1 cellular context compared by ENCODE assay signal in the genomic region with DNA sequence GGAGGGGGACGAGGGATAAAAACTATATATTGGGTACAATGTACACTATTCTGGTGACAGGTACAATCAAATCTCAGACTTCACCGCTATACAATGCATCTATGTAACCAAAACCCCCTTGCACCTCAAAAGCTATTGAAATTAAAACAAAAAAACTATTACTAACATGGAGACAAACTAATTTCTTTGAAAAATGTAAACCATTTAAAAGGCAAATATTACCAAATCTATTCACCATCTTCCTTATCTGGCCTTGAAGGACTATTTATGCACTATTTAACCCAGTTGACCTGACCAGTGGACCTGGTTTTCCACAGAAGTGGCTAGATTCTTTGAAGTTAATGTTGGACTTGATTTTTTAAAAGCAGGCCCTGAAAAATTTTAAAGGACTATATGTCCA.
TF ChIP-seq lines count a peak whose summit lies in the region.

No MANE protein-coding gene starts in this region.

TF ChIP-seq in HepG2, 621 proteins besides CTCF, POLR2A, EP300 and RAD21 (continued from another document and continues in another):
- TF ChIP-seq, protein P1, sequence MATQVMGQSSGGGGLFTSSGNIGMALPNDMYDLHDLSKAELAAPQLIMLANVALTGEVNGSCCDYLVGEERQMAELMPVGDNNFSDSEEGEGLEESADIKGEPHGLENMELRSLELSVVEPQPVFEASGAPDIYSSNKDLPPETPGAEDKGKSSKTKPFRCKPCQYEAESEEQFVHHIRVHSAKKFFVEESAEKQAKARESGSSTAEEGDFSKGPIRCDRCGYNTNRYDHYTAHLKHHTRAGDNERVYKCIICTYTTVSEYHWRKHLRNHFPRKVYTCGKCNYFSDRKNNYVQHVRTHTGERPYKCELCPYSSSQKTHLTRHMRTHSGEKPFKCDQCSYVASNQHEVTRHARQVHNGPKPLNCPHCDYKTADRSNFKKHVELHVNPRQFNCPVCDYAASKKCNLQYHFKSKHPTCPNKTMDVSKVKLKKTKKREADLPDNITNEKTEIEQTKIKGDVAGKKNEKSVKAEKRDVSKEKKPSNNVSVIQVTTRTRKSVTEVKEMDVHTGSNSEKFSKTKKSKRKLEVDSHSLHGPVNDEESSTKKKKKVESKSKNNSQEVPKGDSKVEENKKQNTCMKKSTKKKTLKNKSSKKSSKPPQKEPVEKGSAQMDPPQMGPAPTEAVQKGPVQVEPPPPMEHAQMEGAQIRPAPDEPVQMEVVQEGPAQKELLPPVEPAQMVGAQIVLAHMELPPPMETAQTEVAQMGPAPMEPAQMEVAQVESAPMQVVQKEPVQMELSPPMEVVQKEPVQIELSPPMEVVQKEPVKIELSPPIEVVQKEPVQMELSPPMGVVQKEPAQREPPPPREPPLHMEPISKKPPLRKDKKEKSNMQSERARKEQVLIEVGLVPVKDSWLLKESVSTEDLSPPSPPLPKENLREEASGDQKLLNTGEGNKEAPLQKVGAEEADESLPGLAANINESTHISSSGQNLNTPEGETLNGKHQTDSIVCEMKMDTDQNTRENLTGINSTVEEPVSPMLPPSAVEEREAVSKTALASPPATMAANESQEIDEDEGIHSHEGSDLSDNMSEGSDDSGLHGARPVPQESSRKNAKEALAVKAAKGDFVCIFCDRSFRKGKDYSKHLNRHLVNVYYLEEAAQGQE (IDR thresholded peaks at IDR 0.05; ENCODE audit: borderline replicate concordance in 1 of 2, low read depth in 1 of 2, low read length in 2 of 2) = no peak
- TF ChIP-seq ZNF614 (CRISPR knock-in tag; IDR thresholded peaks at IDR 0.05; ENCODE audit: borderline replicate concordance) (no peak), FOXC1 (CRISPR knock-in tag; IDR thresholded peaks at IDR 0.05; ENCODE audit: borderline replicate concordance) (no peak), ZNF678 (CRISPR knock-in tag; IDR thresholded peaks at IDR 0.05) (no peak), SP140L (CRISPR knock-in tag; IDR thresholded peaks at IDR 0.05; ENCODE audit: borderline replicate concordance) (no peak), ZNF224 (CRISPR knock-in tag; IDR thresholded peaks at IDR 0.05) (no peak), ZMYM3 (CRISPR knock-in tag; IDR thresholded peaks at IDR 0.05) (no peak), PPARG (CRISPR knock-in tag; conservative IDR thresholded peaks at IDR 0.05) (0 out of 2 replicates have a peak, but pooled peaks have one; percentile 30), ETV6 (CRISPR knock-in tag; conservative IDR thresholded peaks at IDR 0.05) (no peak), ZNF317 (CRISPR knock-in tag; IDR thresholded peaks at IDR 0.05) (no peak), ATF7 (IDR thresholded peaks at IDR 0.05) (no peak), ATF7 (CRISPR knock-in tag; IDR thresholded peaks at IDR 0.05) (no peak), DNMT3B (CRISPR knock-in tag; conservative IDR thresholded peaks at IDR 0.05) (no peak), GABPA (IDR thresholded peaks at IDR 0.05; ENCODE audit: low read depth, low read length) (no peak), GABPA (CRISPR knock-in tag; IDR thresholded peaks at IDR 0.05; ENCODE audit: low read depth) (no peak), ZNF432 (CRISPR knock-in tag; IDR thresholded peaks at IDR 0.05; ENCODE audit: borderline replicate concordance) (no peak), GPN1 (CRISPR knock-in tag; IDR thresholded peaks at IDR 0.05; ENCODE audit: borderline replicate concordance) (no peak), JDP2 (CRISPR knock-in tag; IDR thresholded peaks at IDR 0.05; ENCODE audit: borderline replicate concordance) (no peak), ZKSCAN8 (CRISPR knock-in tag; IDR thresholded peaks at IDR 0.05; ENCODE audit: borderline replicate concordance) (no peak), PAF1 (CRISPR knock-in tag; IDR thresholded peaks at IDR 0.05) (no peak), ZNF891 (CRISPR knock-in tag; IDR thresholded peaks at IDR 0.05) (no peak), NRL (CRISPR knock-in tag; IDR thresholded peaks at IDR 0.05; ENCODE audit: borderline replicate concordance) (no peak), ZMYM2 (CRISPR knock-in tag; IDR thresholded peaks at IDR 0.05) (no peak), ZNF326 (CRISPR knock-in tag; IDR thresholded peaks at IDR 0.05; ENCODE audit: borderline replicate concordance) (no peak), BORCS8-MEF2B (CRISPR knock-in tag; IDR thresholded peaks at IDR 0.05) (no peak), ZNF674 (CRISPR knock-in tag; IDR thresholded peaks at IDR 0.05; ENCODE audit: low read depth) (no peak), KLF6 (CRISPR knock-in tag; IDR thresholded peaks at IDR 0.05) (no peak), ZNF530 (CRISPR knock-in tag; IDR thresholded peaks at IDR 0.05; ENCODE audit: low read depth) (no peak), ZNF670 (CRISPR knock-in tag; IDR thresholded peaks at IDR 0.05; ENCODE audit: borderline replicate concordance) (no peak), NR2F1 (CRISPR knock-in tag; IDR thresholded peaks at IDR 0.05) (peak in 1 of 2 experiments; percentile 39; a peak in 1 of 4 replicates), ZBTB1 (CRISPR knock-in tag; IDR thresholded peaks at IDR 0.05; ENCODE audit: borderline replicate concordance) (no peak), ZFYVE20 (CRISPR knock-in tag; IDR thresholded peaks at IDR 0.05; ENCODE audit: borderline replicate concordance, low read depth) (no peak), TCF7L2 (IDR thresholded peaks at IDR 0.05; ENCODE audit: low read depth, low read length) (no peak), ZNF101 (CRISPR knock-in tag; IDR thresholded peaks at IDR 0.05; ENCODE audit: borderline replicate concordance, low read depth) (no peak), KMT2A (CRISPR knock-in tag; IDR thresholded peaks at IDR 0.05) (no peak), ZKSCAN5 (CRISPR knock-in tag; IDR thresholded peaks at IDR 0.05) (no peak), GFI1 (CRISPR knock-in tag; IDR thresholded peaks at IDR 0.05; ENCODE audit: borderline replicate concordance) (peak; percentile 40; the same call in 1 of the 2 replicates), SAFB2 (CRISPR knock-in tag; IDR thresholded peaks at IDR 0.05; ENCODE audit: borderline replicate concordance, low read depth) (no peak), NKX3-1 (CRISPR knock-in tag; IDR thresholded peaks at IDR 0.05) (no peak), DMAP1 (CRISPR knock-in tag; IDR thresholded peaks at IDR 0.05) (no peak), SUZ12 (IDR thresholded peaks at IDR 0.05; ENCODE audit: low read depth, low read length) (no peak)
- TF ChIP-seq, protein P2, sequence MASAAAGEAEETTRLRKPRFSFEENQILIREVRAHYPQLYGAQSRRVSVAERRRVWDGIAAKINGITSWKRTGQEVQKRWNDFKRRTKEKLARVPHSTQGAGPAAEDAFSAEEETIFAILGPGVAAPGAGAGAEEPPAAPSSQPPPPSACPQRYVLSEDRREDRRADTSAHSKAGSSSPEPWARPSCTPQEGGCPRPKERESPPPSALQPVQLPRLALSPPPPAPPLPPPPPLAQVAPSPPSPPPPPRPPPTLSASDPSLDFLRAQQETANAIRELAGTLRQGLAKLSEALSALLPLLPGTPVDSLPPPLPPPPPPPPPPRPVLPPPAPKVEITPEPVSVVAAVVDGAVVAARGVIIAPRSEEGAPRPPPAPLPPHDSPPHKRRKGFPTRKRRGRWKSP (CRISPR knock-in tag; IDR thresholded peaks at IDR 0.05) = no peak
- TF ChIP-seq, protein P3, sequence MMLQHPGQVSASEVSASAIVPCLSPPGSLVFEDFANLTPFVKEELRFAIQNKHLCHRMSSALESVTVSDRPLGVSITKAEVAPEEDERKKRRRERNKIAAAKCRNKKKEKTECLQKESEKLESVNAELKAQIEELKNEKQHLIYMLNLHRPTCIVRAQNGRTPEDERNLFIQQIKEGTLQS (CRISPR knock-in tag; IDR thresholded peaks at IDR 0.05) = no peak
- TF ChIP-seq, protein P4, sequence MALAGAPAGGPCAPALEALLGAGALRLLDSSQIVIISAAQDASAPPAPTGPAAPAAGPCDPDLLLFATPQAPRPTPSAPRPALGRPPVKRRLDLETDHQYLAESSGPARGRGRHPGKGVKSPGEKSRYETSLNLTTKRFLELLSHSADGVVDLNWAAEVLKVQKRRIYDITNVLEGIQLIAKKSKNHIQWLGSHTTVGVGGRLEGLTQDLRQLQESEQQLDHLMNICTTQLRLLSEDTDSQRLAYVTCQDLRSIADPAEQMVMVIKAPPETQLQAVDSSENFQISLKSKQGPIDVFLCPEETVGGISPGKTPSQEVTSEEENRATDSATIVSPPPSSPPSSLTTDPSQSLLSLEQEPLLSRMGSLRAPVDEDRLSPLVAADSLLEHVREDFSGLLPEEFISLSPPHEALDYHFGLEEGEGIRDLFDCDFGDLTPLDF (CRISPR knock-in tag; IDR thresholded peaks at IDR 0.05) = no peak
- TF ChIP-seq, protein P5, sequence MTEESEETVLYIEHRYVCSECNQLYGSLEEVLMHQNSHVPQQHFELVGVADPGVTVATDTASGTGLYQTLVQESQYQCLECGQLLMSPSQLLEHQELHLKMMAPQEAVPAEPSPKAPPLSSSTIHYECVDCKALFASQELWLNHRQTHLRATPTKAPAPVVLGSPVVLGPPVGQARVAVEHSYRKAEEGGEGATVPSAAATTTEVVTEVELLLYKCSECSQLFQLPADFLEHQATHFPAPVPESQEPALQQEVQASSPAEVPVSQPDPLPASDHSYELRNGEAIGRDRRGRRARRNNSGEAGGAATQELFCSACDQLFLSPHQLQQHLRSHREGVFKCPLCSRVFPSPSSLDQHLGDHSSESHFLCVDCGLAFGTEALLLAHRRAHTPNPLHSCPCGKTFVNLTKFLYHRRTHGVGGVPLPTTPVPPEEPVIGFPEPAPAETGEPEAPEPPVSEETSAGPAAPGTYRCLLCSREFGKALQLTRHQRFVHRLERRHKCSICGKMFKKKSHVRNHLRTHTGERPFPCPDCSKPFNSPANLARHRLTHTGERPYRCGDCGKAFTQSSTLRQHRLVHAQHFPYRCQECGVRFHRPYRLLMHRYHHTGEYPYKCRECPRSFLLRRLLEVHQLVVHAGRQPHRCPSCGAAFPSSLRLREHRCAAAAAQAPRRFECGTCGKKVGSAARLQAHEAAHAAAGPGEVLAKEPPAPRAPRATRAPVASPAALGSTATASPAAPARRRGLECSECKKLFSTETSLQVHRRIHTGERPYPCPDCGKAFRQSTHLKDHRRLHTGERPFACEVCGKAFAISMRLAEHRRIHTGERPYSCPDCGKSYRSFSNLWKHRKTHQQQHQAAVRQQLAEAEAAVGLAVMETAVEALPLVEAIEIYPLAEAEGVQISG (CRISPR knock-in tag; IDR thresholded peaks at IDR 0.05) = no peak
- TF ChIP-seq, protein P6, sequence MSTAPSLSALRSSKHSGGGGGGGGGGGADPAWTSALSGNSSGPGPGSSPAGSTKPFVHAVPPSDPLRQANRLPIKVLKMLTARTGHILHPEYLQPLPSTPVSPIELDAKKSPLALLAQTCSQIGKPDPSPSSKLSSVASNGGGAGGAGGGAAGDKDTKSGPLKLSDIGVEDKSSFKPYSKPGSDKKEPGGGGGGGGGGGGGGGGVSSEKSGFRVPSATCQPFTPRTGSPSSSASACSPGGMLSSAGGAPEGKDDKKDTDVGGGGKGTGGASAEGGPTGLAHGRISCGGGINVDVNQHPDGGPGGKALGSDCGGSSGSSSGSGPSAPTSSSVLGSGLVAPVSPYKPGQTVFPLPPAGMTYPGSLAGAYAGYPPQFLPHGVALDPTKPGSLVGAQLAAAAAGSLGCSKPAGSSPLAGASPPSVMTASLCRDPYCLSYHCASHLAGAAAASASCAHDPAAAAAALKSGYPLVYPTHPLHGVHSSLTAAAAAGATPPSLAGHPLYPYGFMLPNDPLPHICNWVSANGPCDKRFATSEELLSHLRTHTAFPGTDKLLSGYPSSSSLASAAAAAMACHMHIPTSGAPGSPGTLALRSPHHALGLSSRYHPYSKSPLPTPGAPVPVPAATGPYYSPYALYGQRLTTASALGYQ (CRISPR knock-in tag; IDR thresholded peaks at IDR 0.05) = no peak
- TF ChIP-seq, protein P7, sequence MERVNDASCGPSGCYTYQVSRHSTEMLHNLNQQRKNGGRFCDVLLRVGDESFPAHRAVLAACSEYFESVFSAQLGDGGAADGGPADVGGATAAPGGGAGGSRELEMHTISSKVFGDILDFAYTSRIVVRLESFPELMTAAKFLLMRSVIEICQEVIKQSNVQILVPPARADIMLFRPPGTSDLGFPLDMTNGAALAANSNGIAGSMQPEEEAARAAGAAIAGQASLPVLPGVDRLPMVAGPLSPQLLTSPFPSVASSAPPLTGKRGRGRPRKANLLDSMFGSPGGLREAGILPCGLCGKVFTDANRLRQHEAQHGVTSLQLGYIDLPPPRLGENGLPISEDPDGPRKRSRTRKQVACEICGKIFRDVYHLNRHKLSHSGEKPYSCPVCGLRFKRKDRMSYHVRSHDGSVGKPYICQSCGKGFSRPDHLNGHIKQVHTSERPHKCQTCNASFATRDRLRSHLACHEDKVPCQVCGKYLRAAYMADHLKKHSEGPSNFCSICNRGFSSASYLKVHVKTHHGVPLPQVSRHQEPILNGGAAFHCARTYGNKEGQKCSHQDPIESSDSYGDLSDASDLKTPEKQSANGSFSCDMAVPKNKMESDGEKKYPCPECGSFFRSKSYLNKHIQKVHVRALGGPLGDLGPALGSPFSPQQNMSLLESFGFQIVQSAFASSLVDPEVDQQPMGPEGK (CRISPR knock-in tag; IDR thresholded peaks at IDR 0.05) = peak; percentile 33; the same call in 1 of the 2 replicates
- TF ChIP-seq, protein P8, sequence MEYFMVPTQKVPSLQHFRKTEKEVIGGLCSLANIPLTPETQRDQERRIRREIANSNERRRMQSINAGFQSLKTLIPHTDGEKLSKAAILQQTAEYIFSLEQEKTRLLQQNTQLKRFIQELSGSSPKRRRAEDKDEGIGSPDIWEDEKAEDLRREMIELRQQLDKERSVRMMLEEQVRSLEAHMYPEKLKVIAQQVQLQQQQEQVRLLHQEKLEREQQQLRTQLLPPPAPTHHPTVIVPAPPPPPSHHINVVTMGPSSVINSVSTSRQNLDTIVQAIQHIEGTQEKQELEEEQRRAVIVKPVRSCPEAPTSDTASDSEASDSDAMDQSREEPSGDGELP (IDR thresholded peaks at IDR 0.05; ENCODE audit: borderline replicate concordance, low read depth) = no peak
